Comparison of ENCODE assay signal across 10 cellular contexts in the genomic region with DNA sequence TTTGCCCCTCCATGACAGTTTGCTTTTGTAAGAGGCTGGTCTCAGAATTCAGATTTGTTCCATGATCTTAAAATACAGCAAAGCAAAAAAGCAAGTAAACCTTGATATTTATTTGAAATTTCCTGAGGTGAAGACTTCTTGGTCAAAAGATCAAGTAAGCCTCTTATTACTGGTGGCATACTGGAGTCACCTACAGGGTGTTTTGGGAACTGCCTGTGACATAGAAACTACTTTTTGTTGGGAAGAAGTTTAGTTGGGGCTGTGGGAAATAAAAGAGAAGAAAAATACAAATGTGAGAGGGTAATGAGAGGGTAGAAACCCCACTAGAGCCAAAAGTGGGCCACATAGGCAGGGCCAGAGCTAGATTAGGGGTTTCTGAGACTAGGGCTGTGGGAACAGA.
DNase-seq lines count a peak whose midpoint lies in the region; ATAC-seq and TF ChIP-seq lines count a peak whose summit lies in the region.
"Had no signal": no experiment of that assay in that cellular context is flagged by ENCODE, and none has a peak within 500 bp of the region (broad histone marks: within the 10 kb centered on the region; RNA-seq: fewer than 3 reads in every experiment).

No MANE protein-coding gene starts in this region.

- TF ChIP-seq CTCF in C4-2B (conservative IDR thresholded peaks at IDR 0.05) (peak; percentile 60), ascending aorta (IDR thresholded peaks at IDR 0.05) (peak in 2 of 3 experiments; percentile 15 to 41), liver (IDR thresholded peaks at IDR 0.05; ENCODE audit: low read depth, low read length, missing input control) (peak; percentile 54), brain microvascular endothelial cell (IDR thresholded peaks at IDR 0.05; ENCODE audit: low read depth, low read length, missing control alignments) (no peak)

- TF ChIP-seq RAD21 in liver (IDR thresholded peaks at IDR 0.05) = peak; percentile 68 to 70

- H3K4me1 Mint-ChIP-seq in activated CD4-positive, alpha-beta memory T cell treated with anti-CD3 and anti-CD28 coated beads, Interleukin-2, amount 10 ng/mL, durations not matched to agents 7 days and 5 days = no peaks in the 10 kb centered on the region

- H3K4me1 ChIP-seq in ascending aorta = no peaks in the 10 kb centered on the region
- H3K4me1 ChIP-seq in liver (ENCODE audit: control insufficient read depth in 4 of 4, insufficient read depth in 4 of 4, low read length in 3 of 4) = no peaks in the 10 kb centered on the region

- H3K9ac ChIP-seq in liver (ENCODE audit: low read depth in 1 of 2, low read length in 2 of 2) = no peak overlapping the region

- no peak overlapping the region for H3K4me3 Mint-ChIP-seq in activated CD4-positive, alpha-beta memory T cell treated with anti-CD3 and anti-CD28 coated beads, Interleukin-2, amount 10 ng/mL, durations not matched to agents 7 days and 5 days

- H3K27ac Mint-ChIP-seq in activated CD4-positive, alpha-beta memory T cell treated with anti-CD3 and anti-CD28 coated beads, Interleukin-2, amount 10 ng/mL, durations not matched to agents 7 days and 5 days = no peak overlapping the region

- POLR2A ChIA-PET in activated CD4-positive, alpha-beta memory T cell treated with anti-CD3 and anti-CD28 coated beads, Interleukin-2, amount 10 ng/mL, durations not matched to agents 7 days and 5 days (lab: Charles Lee) = no interaction called here

- no peaks in the 10 kb centered on the region for H3K27me3 Mint-ChIP-seq in activated CD4-positive, alpha-beta memory T cell treated with anti-CD3 and anti-CD28 coated beads, Interleukin-2, amount 10 ng/mL, durations not matched to agents 7 days and 5 days

- no peak overlapping the region for H3K4me3 ChIP-seq in H7 (ENCODE audit: insufficient read depth, low read depth, low read length)
- H3K4me3 ChIP-seq in ascending aorta = no peak overlapping the region
- H3K4me3 ChIP-seq in liver (ENCODE audit: low read depth in 1 of 3, low read length in 3 of 3) = no peak overlapping the region
- H3K4me3 ChIP-seq in brain microvascular endothelial cell (ENCODE audit: low read depth, low read length) = no peak overlapping the region
- H3K4me3 ChIP-seq: coronary artery had no signal

- in situ Hi-C loops in brain microvascular endothelial cell (cut with HindIII; ENCODE audit: low pct_ligation_motif_present, low sequenced_read_pairs) = no loop called here

- CTCF ChIA-PET in activated CD4-positive, alpha-beta memory T cell treated with anti-CD3 and anti-CD28 coated beads, Interleukin-2, amount 10 ng/mL, durations not matched to agents 7 days and 5 days (lab: Charles Lee) = no interaction called here

- no peaks in the 10 kb centered on the region for H3K27me3 ChIP-seq in H7 (ENCODE audit: control insufficient read depth, insufficient read depth, low read length)
- H3K27me3 ChIP-seq in ascending aorta = no peaks in the 10 kb centered on the region
- peaks cover 0 to 4% (median 1%) of the 10 kb centered on the region in 4 donors for H3K27me3 ChIP-seq in liver (ENCODE audit: control insufficient read depth in 4 of 4, insufficient read depth in 4 of 4, low read length in 3 of 4)
- H3K27me3 ChIP-seq in brain microvascular endothelial cell (replicated peaks) = no peaks in the 10 kb centered on the region

- no peaks in the 10 kb centered on the region for H3K36me3 Mint-ChIP-seq in activated CD4-positive, alpha-beta memory T cell treated with anti-CD3 and anti-CD28 coated beads, Interleukin-2, amount 10 ng/mL, durations not matched to agents 7 days and 5 days (ENCODE audit: low read depth)

- intact Hi-C loops in ascending aorta (cut with DNase I) = no loop called here
- intact Hi-C loops in sciatic nerve (cut with DNase I) = no loop called here

- ATAC-seq in activated CD4-positive, CD25-positive, alpha-beta regulatory T cell treated with anti-CD3 and anti-CD28 coated beads, Interleukin-2, amount 50 U/mL, for 24 hours = no peak
- ATAC-seq in sciatic nerve = no peak

- H3K9me3 ChIP-seq in ascending aorta = no peaks in the 10 kb centered on the region
- no peaks in the 10 kb centered on the region for H3K9me3 ChIP-seq in liver (ENCODE audit: control insufficient read depth in 4 of 4, low read length in 3 of 4)

- H3K9me3 Mint-ChIP-seq in activated CD4-positive, alpha-beta memory T cell treated with anti-CD3 and anti-CD28 coated beads, Interleukin-2, amount 10 ng/mL, durations not matched to agents 7 days and 5 days = no peaks in the 10 kb centered on the region

- DNase-seq in H7 (peak; percentile 21), ascending aorta (ENCODE audit: low spot score in 2 of 2) (no peak), brain microvascular endothelial cell (no peak), sciatic nerve (ENCODE audit: low spot score) (no peak)
- no peak for DNase-seq in activated CD4-positive, alpha-beta memory T cell treated with anti-CD3 and anti-CD28 coated beads, Interleukin-2, amount 10 ng/mL, durations not matched to agents 7 days and 5 days
- DNase-seq: GF-D8 had no signal

- H3K27ac ChIP-seq in C4-2B = no peak overlapping the region
- no peak overlapping the region for H3K27ac ChIP-seq in ascending aorta
- H3K27ac ChIP-seq in liver (ENCODE audit: low read depth in 1 of 2, low read length in 2 of 2) = no peak overlapping the region
- H3K27ac ChIP-seq in brain microvascular endothelial cell = no peak overlapping the region
- H3K27ac ChIP-seq: coronary artery had no signal

- H3K36me3 ChIP-seq in H7 (replicated peaks; ENCODE audit: control insufficient read depth, insufficient read depth, low read length) = no peaks in the 10 kb centered on the region
- H3K36me3 ChIP-seq in ascending aorta = no peaks in the 10 kb centered on the region
- H3K36me3 ChIP-seq in liver (ENCODE audit: control insufficient read depth in 4 of 4, insufficient read depth in 3 of 4, low read depth in 1 of 4, low read length in 3 of 4) = no peaks in the 10 kb centered on the region
- no peaks in the 10 kb centered on the region for H3K36me3 ChIP-seq in brain microvascular endothelial cell (replicated peaks)

TF ChIP-seq in liver, 16 proteins besides CTCF, POLR2A, EP300 and RAD21:
- TF ChIP-seq, protein P1, sequence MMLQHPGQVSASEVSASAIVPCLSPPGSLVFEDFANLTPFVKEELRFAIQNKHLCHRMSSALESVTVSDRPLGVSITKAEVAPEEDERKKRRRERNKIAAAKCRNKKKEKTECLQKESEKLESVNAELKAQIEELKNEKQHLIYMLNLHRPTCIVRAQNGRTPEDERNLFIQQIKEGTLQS (IDR thresholded peaks at IDR 0.05) = no peak
- no peak for TF ChIP-seq TAF1 (conservative IDR thresholded peaks at IDR 0.05)
